In genomic region chr2:99834426-99834825, GRCh38 we compare ENCODE assay signal across 26 cellular contexts.
"Had no signal": no experiment of that assay in that cellular context is flagged by ENCODE, and none has a peak within 500 bp of the region (broad histone marks: within the 10 kb centered on the region; RNA-seq: fewer than 3 reads in every experiment).

No MANE protein-coding gene starts in this region.

- H3K9me3 ChIP-seq: adrenal gland, breast epithelium, MG63, SJCRH30 had no signal

- H3K4me3 Mint-ChIP-seq: activated CD4-positive, alpha-beta memory T cell treated with anti-CD3 and anti-CD28 coated beads for 36 hours; activated CD4-positive, alpha-beta T cell treated with anti-CD3 and anti-CD28 coated beads, Interleukin-2, amount 10 ng/mL, durations not matched to agents 7 days and 5 days; activated naive CD8-positive, alpha-beta T cell treated with anti-CD3 and anti-CD28 coated beads, Interleukin-2, amount 10 ng/mL, durations not matched to agents 7 days and 5 days; IgD-negative memory B cell; T-helper 1 cell treated with Interleukin-12 subunit alpha and Interleukin-12 subunit beta and Interleukin-4 antibody, amounts not matched to agents 30 μg/mL and 1 μg/mL, for 36 hours; WTC11 had no signal

- DNase-seq: activated CD4-positive, alpha-beta memory T cell treated with anti-CD3 and anti-CD28 coated beads for 36 hours; activated CD4-positive, alpha-beta T cell treated with anti-CD3 and anti-CD28 coated beads, Interleukin-2, amount 10 ng/mL, durations not matched to agents 7 days and 5 days; activated CD8-positive, alpha-beta memory T cell treated with anti-CD3 and anti-CD28 coated beads, Interleukin-2, amount 50 U/mL, for 4 hours; activated naive CD4-positive, alpha-beta T cell treated with anti-CD3 and anti-CD28 coated beads, Interleukin-2, amount 50 U/mL, for 16 hours; activated naive CD8-positive, alpha-beta T cell treated with anti-CD3 and anti-CD28 coated beads, Interleukin-2, amount 10 ng/mL, durations not matched to agents 7 days and 5 days; adrenal gland; anterior cingulate cortex; caudate nucleus; KG1; MG63; NCI-H1105 treated with DMSO at 0.1 percent for 48 hours; NCI-H1436 treated with DMSO at 0.1 percent for 48 hours; NCI-H187; NCI-H2081 treated with DMSO at 0.1 percent for 48 hours; NCI-H2171 treated with DMSO at 0.1 percent for 48 hours; NCI-H345; NCI-H510A; NCI-H526 treated with DMSO at 0.1 percent for 48 hours; Right ventricle myocardium superior; RPMI8226; SJCRH30 had no signal

- H3K4me1 Mint-ChIP-seq: WTC11 had no signal

- H3K4me1 ChIP-seq: adrenal gland, breast epithelium, SJCRH30 had no signal

- H3K9me3 Mint-ChIP-seq: activated CD4-positive, alpha-beta memory T cell treated with anti-CD3 and anti-CD28 coated beads for 36 hours; IgD-negative memory B cell; T-helper 1 cell treated with Interleukin-12 subunit alpha and Interleukin-12 subunit beta and Interleukin-4 antibody, amounts not matched to agents 30 μg/mL and 1 μg/mL, for 36 hours had no signal

- ATAC-seq: SK-N-SH treated with all-trans-retinoic acid at 6 μM for 48 hours, WTC11 had no signal

- H3K27ac Mint-ChIP-seq: activated CD4-positive, alpha-beta memory T cell treated with anti-CD3 and anti-CD28 coated beads for 36 hours; activated CD4-positive, alpha-beta T cell treated with anti-CD3 and anti-CD28 coated beads, Interleukin-2, amount 10 ng/mL, durations not matched to agents 7 days and 5 days; activated naive CD8-positive, alpha-beta T cell treated with anti-CD3 and anti-CD28 coated beads, Interleukin-2, amount 10 ng/mL, durations not matched to agents 7 days and 5 days; T-helper 1 cell treated with Interleukin-12 subunit alpha and Interleukin-12 subunit beta and Interleukin-4 antibody, amounts not matched to agents 30 μg/mL and 1 μg/mL, for 36 hours; WTC11 had no signal

- H3K4me3 ChIP-seq: adrenal gland, breast epithelium, MG63, SJCRH30 had no signal

- H3K27me3 ChIP-seq: adrenal gland, breast epithelium, MG63 had no signal

- H3K27ac ChIP-seq: adrenal gland, breast epithelium, SJCRH30 had no signal

- H3K27me3 Mint-ChIP-seq: activated CD4-positive, alpha-beta memory T cell treated with anti-CD3 and anti-CD28 coated beads for 36 hours; activated CD4-positive, alpha-beta T cell treated with anti-CD3 and anti-CD28 coated beads, Interleukin-2, amount 10 ng/mL, durations not matched to agents 7 days and 5 days; IgD-negative memory B cell had no signal

- H3K36me3 ChIP-seq: adrenal gland, breast epithelium, MG63, SJCRH30 had no signal

- H3K36me3 Mint-ChIP-seq: activated CD4-positive, alpha-beta memory T cell treated with anti-CD3 and anti-CD28 coated beads for 36 hours; WTC11 had no signal
